ENCODE assay signal across 18 cellular contexts in genomic region chr15:40065166-40065565, GRCh38. TPM values are rescaled to one million over a fixed set of nuclear protein-coding genes. Genes with fewer than 3 reads are reported as not detected.
A peak's percentile ranks its signal among the peaks of the same experiment; 100 is the strongest.
DNase-seq lines count a peak whose midpoint lies in the region; ATAC-seq and TF ChIP-seq lines count a peak whose summit lies in the region.
"Had no signal": no experiment of that assay in that cellular context is flagged by ENCODE, and none has a peak within 500 bp of the region (broad histone marks: within the 10 kb centered on the region; RNA-seq: fewer than 3 reads in every experiment).

No MANE protein-coding gene starts in this region.

- peaks cover 29% of the 10 kb centered on the region for H3K4me1 ChIP-seq in MM.1S (ENCODE audit: low read length)

- H3K4me3 ChIP-seq in MM.1S (ENCODE audit: low read length): no peak overlapping the region
- H3K4me3 ChIP-seq: K562, lung, uterus had no signal

- H3K27ac ChIP-seq in MM.1S (ENCODE audit: low read length): peak overlapping the region; percentile 88
- H3K27ac ChIP-seq: uterus, WERI-Rb-1 had no signal

- H3F3A ChIP-seq in MM.1S (ENCODE audit: insufficient read depth, low read length): peaks cover 16% of the 10 kb centered on the region

- no peaks in the 10 kb centered on the region for H3K9me3 ChIP-seq in MM.1S (replicated peaks; ENCODE audit: insufficient read depth, low read length)
- H3K9me3 ChIP-seq: uterus had no signal

- no peaks in the 10 kb centered on the region for H4K20me1 ChIP-seq in MM.1S (ENCODE audit: insufficient read depth, low read length)

- DNase-seq in NCI-H2107 treated with DMSO at 0.1 percent for 48 hours (lab: John Stamatoyannopoulos, UW; ENCODE audit: unreplicated experiment): peak; percentile 54
- no peak for DNase-seq in NCI-H2107 (lab: John Stamatoyannopoulos, UW)
- no peak for DNase-seq in MM.1S
- peak; percentile 35 for DNase-seq in RPMI8226
- DNase-seq in myocyte (ENCODE audit: low read depth): peak; percentile 46
- DNase-seq in inferior parietal cortex (ENCODE audit: extremely low spot score): no peak
- DNase-seq in HEK293T (ENCODE audit: extremely low spot score): no peak
- DNase-seq: activated CD8-positive, alpha-beta memory T cell treated with anti-CD3 and anti-CD28 coated beads, Interleukin-2, amount 50 U/mL, for 48 hours; activated naive CD8-positive, alpha-beta T cell treated with anti-CD3 and anti-CD28 coated beads, Interleukin-2, amount 10 ng/mL, durations not matched to agents 7 days and 5 days; central memory CD4-positive, alpha-beta T cell; H9; NCI-H1436; stimulated activated naive CD4-positive, alpha-beta T cell treated with Interleukin-2 at 50 U/mL for 16 hours; uterus; WERI-Rb-1 had no signal

- H3K27me3 ChIP-seq in MM.1S (replicated peaks; ENCODE audit: insufficient read depth, low read length): no peaks in the 10 kb centered on the region
- H3K27me3 ChIP-seq: uterus had no signal

- POLR2A ChIA-PET in HEK293T (lab: Yijun Ruan, JAX): no interaction called here

- H3K4me2 ChIP-seq in MM.1S (ENCODE audit: low read depth, low read length): peak overlapping the region; percentile 32; the same call in 1 of the 2 replicates

- H3K36me3 ChIP-seq in MM.1S (replicated peaks; ENCODE audit: insufficient read depth, low read length): no peaks in the 10 kb centered on the region
- H3K36me3 ChIP-seq: uterus, WERI-Rb-1 had no signal

- no peaks in the 10 kb centered on the region for H3K79me2 ChIP-seq in MM.1S (ENCODE audit: low read length)

- no peak for TF ChIP-seq CTCF in MM.1S (IDR thresholded peaks at IDR 0.05; ENCODE audit: low read length)

- no peak for ATAC-seq in GM21526 (IDR thresholded peaks at IDR 0.05; ENCODE audit: low FRiP score, unreplicated experiment)

- peak overlapping the region; percentile 50; the same call in 1 of the 2 replicates for H2AFZ ChIP-seq in MM.1S (ENCODE audit: low read length)

- H3K9me2 ChIP-seq in MM.1S (replicated peaks; ENCODE audit: insufficient read depth, low read length): no peaks in the 10 kb centered on the region

- CTCF ChIA-PET in HEK293T (lab: Yijun Ruan, JAX): no interaction called here

- H3K9ac ChIP-seq in MM.1S (ENCODE audit: low read length): peak overlapping the region; percentile 34

TF ChIP-seq in HEK293T, 16 proteins besides CTCF, POLR2A, EP300 and RAD21:
- TF ChIP-seq ELF4 (IDR thresholded peaks at IDR 0.05) (no peak), FOXA1 (IDR thresholded peaks at IDR 0.05) (no peak), SP1 (IDR thresholded peaks at IDR 0.05) (no peak), ZNF384 (IDR thresholded peaks at IDR 0.05) (no peak), FOXK2 (IDR thresholded peaks at IDR 0.05) (no peak), CTBP1 (IDR thresholded peaks at IDR 0.05; ENCODE audit: borderline replicate concordance) (no peak), HDGF (IDR thresholded peaks at IDR 0.05; ENCODE audit: borderline replicate concordance) (no peak), BHLHE40 (IDR thresholded peaks at IDR 0.05; ENCODE audit: borderline replicate concordance) (no peak), ARNT (IDR thresholded peaks at IDR 0.05) (no peak), NFRKB (IDR thresholded peaks at IDR 0.05) (no peak), FOXM1 (IDR thresholded peaks at IDR 0.05; ENCODE audit: borderline replicate concordance) (no peak)

RNA-seq across cellular contexts. Expression of gene SRP14, which starts 26.2 kb away (rescaled TPM):
- total RNA-seq in myocyte: 268 and 288 TPM in 2 replicates
- 357 TPM for polyA plus RNA-seq in myocyte (2012)

RNA-seq across cellular contexts. Expression of gene BMF, which starts 43.5 kb away (rescaled TPM):
- 7.4 and 10.4 TPM in 2 replicates for total RNA-seq in myocyte
- polyA plus RNA-seq in myocyte (2012): 4.9 TPM

Comparison
In these comparisons a context has a peak if more than half of its experiments do, and no peak if none do; other contexts are left out.
1. DNase-seq: peak in NCI-H2107 treated with DMSO at 0.1 percent for 48 hours (single experiment), RPMI8226 (single experiment) and myocyte (single experiment); none in NCI-H2107 (single experiment), MM.1S (single experiment), inferior parietal cortex (single experiment) and HEK293T (single experiment).